ENCODE assay signal across 1 cellular context in genomic region chr19:3275583-3276340, GRCh38.
A peak's percentile ranks its signal among the peaks of the same experiment; 100 is the strongest.
TF ChIP-seq lines count a peak whose summit lies in the region.

No MANE protein-coding gene starts in this region.

TF ChIP-seq in K562, 482 proteins besides CTCF, POLR2A, EP300 and RAD21 (continued from another document and continues in another):
- TF ChIP-seq ZHX1 (conservative IDR thresholded peaks at IDR 0.05; ENCODE audit: low read length) (no peak), MEF2A (IDR thresholded peaks at IDR 0.05; ENCODE audit: control insufficient read depth, low read depth, low read length) (no peak), MNT (conservative IDR thresholded peaks at IDR 0.05) (peak; percentile 64 to 72), ELF2 (CRISPR knock-in tag; IDR thresholded peaks at IDR 0.05) (no peak; the same call in 1 of the 2 replicates), HDGF (IDR thresholded peaks at IDR 0.05) (no peak), ELF1 (tag; IDR thresholded peaks at IDR 0.05) (no peak), SMARCA5 (IDR thresholded peaks at IDR 0.05) (peak; percentile 85; the same call in 1 of the 2 replicates), SP1 (CRISPR knock-in tag; IDR thresholded peaks at IDR 0.05) (peak; percentile 56; the same call in 1 of the 2 replicates), SMAD3 (CRISPR knock-in tag; conservative IDR thresholded peaks at IDR 0.05) (no peak), TSC22D4 (tag; IDR thresholded peaks at IDR 0.05) (no peak), DEAF1 (CRISPR knock-in tag; IDR thresholded peaks at IDR 0.05) (no peak), ZNF354B (CRISPR knock-in tag; IDR thresholded peaks at IDR 0.05) (no peak), RBM22 (IDR thresholded peaks at IDR 0.05; ENCODE audit: low read depth, low read length, poor library complexity, severe bottlenecking) (no peak), ARID3A (IDR thresholded peaks at IDR 0.05; ENCODE audit: borderline replicate concordance, low read depth, low read length) (no peak), CEBPB (tag; IDR thresholded peaks at IDR 0.05) (no peak), ZBTB40 (IDR thresholded peaks at IDR 0.05) (peak; percentile 69), ZBTB40 (CRISPR knock-in tag; IDR thresholded peaks at IDR 0.05) (no peak), KLF13 (tag; IDR thresholded peaks at IDR 0.05; ENCODE audit: borderline replicate concordance, low read depth) (no peak; the same call in 1 of the 2 replicates), PRPF4 (IDR thresholded peaks at IDR 0.05; ENCODE audit: insufficient read depth, low read depth, low read length, poor library complexity, severe bottlenecking) (no peak), POU5F1 (IDR thresholded peaks at IDR 0.05; ENCODE audit: borderline replicate concordance, low read depth, low read length, partially characterized antibody) (no peak), ZNF143 (CRISPR knock-in tag; IDR thresholded peaks at IDR 0.05) (no peak), ZBTB33 (CRISPR knock-in tag; IDR thresholded peaks at IDR 0.05) (no peak), ETS2 (tag; IDR thresholded peaks at IDR 0.05; ENCODE audit: borderline replicate concordance, poor library complexity, severe bottlenecking) (no peak), PREB (CRISPR knock-in tag; IDR thresholded peaks at IDR 0.05) (no peak), ATF3 (IDR thresholded peaks at IDR 0.05) (no peak), ATF3 (CRISPR knock-in tag; conservative IDR thresholded peaks at IDR 0.05) (no peak), HDAC2 (IDR thresholded peaks at IDR 0.05) (peak; percentile 55; the same call in 1 of the 2 replicates), ZFP1 (CRISPR knock-in tag; IDR thresholded peaks at IDR 0.05) (no peak), NBN (IDR thresholded peaks at IDR 0.05; ENCODE audit: low read depth) (0 out of 2 replicates have a peak, but pooled peaks have one; percentile 69), ETV6 (IDR thresholded peaks at IDR 0.05; ENCODE audit: borderline replicate concordance in 1 of 2, low read depth in 2 of 2, low read length in 1 of 2) (no peak), ETV6 (CRISPR knock-in tag; IDR thresholded peaks at IDR 0.05; ENCODE audit: borderline replicate concordance) (no peak), NR2C2 (CRISPR knock-in tag; IDR thresholded peaks at IDR 0.05) (no peak), NR2C2 (tag; IDR thresholded peaks at IDR 0.05) (peak; percentile 44; the same call in 1 of the 2 replicates), ZNF217 (CRISPR knock-in tag; IDR thresholded peaks at IDR 0.05) (no peak), ATF2 (CRISPR knock-in tag; IDR thresholded peaks at IDR 0.05) (no peak), MIER1 (IDR thresholded peaks at IDR 0.05; ENCODE audit: low read depth) (0 out of 2 replicates have a peak, but pooled peaks have one; percentile 10)
